In the genomic region with DNA sequence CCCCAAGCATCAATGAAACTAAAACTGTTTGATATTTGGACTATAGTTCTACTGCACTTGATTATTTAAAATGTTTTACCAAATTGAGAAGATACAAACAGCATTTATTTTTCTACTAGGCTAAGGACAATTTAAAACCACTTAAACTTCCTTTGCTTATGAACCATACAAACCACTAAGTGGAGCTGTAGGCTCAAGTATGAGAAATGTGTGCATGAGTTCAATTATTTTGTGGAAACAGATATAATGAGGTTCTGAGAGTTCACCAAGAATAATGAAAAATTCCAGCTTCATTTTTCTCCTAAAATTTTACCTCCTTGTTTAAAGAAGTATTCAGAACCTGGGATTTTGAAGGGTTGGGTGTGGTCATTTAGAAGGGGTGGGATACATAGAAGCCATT, we compare ENCODE assay signal across 10 cellular contexts.
DNase-seq lines count a peak whose midpoint lies in the region; ATAC-seq and TF ChIP-seq lines count a peak whose summit lies in the region.
"Had no signal": no experiment of that assay in that cellular context is flagged by ENCODE, and none has a peak within 500 bp of the region (broad histone marks: within the 10 kb centered on the region; RNA-seq: fewer than 3 reads in every experiment).

No MANE protein-coding gene starts in this region.

- peak; percentile 45 for TF ChIP-seq RAD21 in Ishikawa (IDR thresholded peaks at IDR 0.05; ENCODE audit: low read depth)

- H3K27me3 ChIP-seq in left lung = peaks cover 0 to 4% of the 10 kb centered on the region in 2 donors
- H3K27me3 ChIP-seq: Peyer's patch had no signal

- H3K9ac ChIP-seq in SK-N-MC (ENCODE audit: insufficient read length) = no peak overlapping the region

- no peaks in the 10 kb centered on the region for H3K36me3 ChIP-seq in SK-N-MC (ENCODE audit: insufficient read depth, low read length)
- no peaks in the 10 kb centered on the region for H3K36me3 ChIP-seq in left lung
- H3K36me3 ChIP-seq: Peyer's patch had no signal

- no peak overlapping the region for H3K27ac ChIP-seq in SK-N-MC
- no peak overlapping the region for H3K27ac ChIP-seq in left lung
- H3K27ac ChIP-seq: Peyer's patch had no signal

- DNase-seq in SK-N-MC (ENCODE audit: low read depth, low spot score) (peak; percentile 26), globus pallidus (ENCODE audit: low spot score) (peak; percentile 25), renal cortical epithelial cell (ENCODE audit: low read depth) (peak; percentile 35), left lung (no peak), mucosa of gallbladder (ENCODE audit: low spot score) (no peak)
- DNase-seq: activated B cell treated with CpG ODN at 0.5 μM for 24 hours, NCI-H187 treated with DMSO at 0.1 percent for 48 hours, Peyer's patch had no signal

- H3K4me1 ChIP-seq in left lung = no peaks in the 10 kb centered on the region
- H3K4me1 ChIP-seq: Peyer's patch had no signal

- H3K9me3 ChIP-seq in SK-N-MC (ENCODE audit: low read depth, low read length) (no peaks in the 10 kb centered on the region), left lung (no peaks in the 10 kb centered on the region)
- H3K9me3 ChIP-seq: Peyer's patch had no signal

- ATAC-seq in left lung (no peak), GM18519 (IDR thresholded peaks at IDR 0.05; ENCODE audit: low FRiP score, unreplicated experiment) (no peak)

- H3K4me3 ChIP-seq in SK-N-MC (no peak overlapping the region), left lung (no peak overlapping the region)
- H3K4me3 ChIP-seq: Peyer's patch had no signal

- TF ChIP-seq CTCF in left lung (IDR thresholded peaks at IDR 0.05) = no peak

- TF ChIP-seq EP300 in Ishikawa (IDR thresholded peaks at IDR 0.05; ENCODE audit: borderline replicate concordance) = no peak

- intact Hi-C loops in left lung (cut with DNase I) = no loop called here

TF ChIP-seq in Ishikawa, 13 proteins besides CTCF, POLR2A, EP300 and RAD21:
- no peak for TF ChIP-seq YY1 (IDR thresholded peaks at IDR 0.05; ENCODE audit: low read depth)
- TF ChIP-seq FOXM1 (IDR thresholded peaks at IDR 0.05; ENCODE audit: borderline replicate concordance, low read depth) = no peak
- TF ChIP-seq ZBTB7A (IDR thresholded peaks at IDR 0.05; ENCODE audit: low read depth) = no peak
- TF ChIP-seq CREB1 (IDR thresholded peaks at IDR 0.05; ENCODE audit: low read depth) = no peak
- TF ChIP-seq, protein P1, sequence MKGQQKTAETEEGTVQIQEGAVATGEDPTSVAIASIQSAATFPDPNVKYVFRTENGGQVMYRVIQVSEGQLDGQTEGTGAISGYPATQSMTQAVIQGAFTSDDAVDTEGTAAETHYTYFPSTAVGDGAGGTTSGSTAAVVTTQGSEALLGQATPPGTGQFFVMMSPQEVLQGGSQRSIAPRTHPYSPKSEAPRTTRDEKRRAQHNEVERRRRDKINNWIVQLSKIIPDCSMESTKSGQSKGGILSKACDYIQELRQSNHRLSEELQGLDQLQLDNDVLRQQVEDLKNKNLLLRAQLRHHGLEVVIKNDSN (IDR thresholded peaks at IDR 0.05) = no peak
- TF ChIP-seq EGR1 (IDR thresholded peaks at IDR 0.05) = no peak
- no peak for TF ChIP-seq TEAD4 (IDR thresholded peaks at IDR 0.05)
- no peak for TF ChIP-seq REST (IDR thresholded peaks at IDR 0.05; ENCODE audit: low read depth)
- TF ChIP-seq TAF1 (IDR thresholded peaks at IDR 0.05; ENCODE audit: low read depth) = no peak
- TF ChIP-seq MAX (IDR thresholded peaks at IDR 0.05) = no peak
- no peak for TF ChIP-seq TCF12 (IDR thresholded peaks at IDR 0.05; ENCODE audit: low read depth)
- TF ChIP-seq CEBPB (IDR thresholded peaks at IDR 0.05) = no peak
- TF ChIP-seq NFIC (IDR thresholded peaks at IDR 0.05) = no peak

Comparison
In these comparisons a context has a peak if more than half of its experiments do, and no peak if none do; other contexts are left out.
1. DNase-seq: peak in SK-N-MC (single experiment), globus pallidus (single experiment) and renal cortical epithelial cell (single experiment); none in left lung (0 of 2) and mucosa of gallbladder (single experiment).